9 cellular contexts compared by ENCODE assay signal in genomic region chr15:71294636-71295241, GRCh38.
DNase-seq lines count a peak whose midpoint lies in the region; ATAC-seq and TF ChIP-seq lines count a peak whose summit lies in the region.
"Had no signal": no experiment of that assay in that cellular context is flagged by ENCODE, and none has a peak within 500 bp of the region (broad histone marks: within the 10 kb centered on the region; RNA-seq: fewer than 3 reads in every experiment).

No MANE protein-coding gene starts in this region.

- H3K4me3 ChIP-seq in MG63 (no peak overlapping the region), esophagus muscularis mucosa (no peak overlapping the region)

- H3K27ac Mint-ChIP-seq in chondrocyte (ENCODE audit: unreplicated experiment) (peak overlapping the region; percentile 95), mesothelial cell of epicardium (peak overlapping the region; percentile 54)

- H3K36me3 ChIP-seq in MG63 (peaks cover 20% of the 10 kb centered on the region), esophagus muscularis mucosa (no peaks in the 10 kb centered on the region)

- TF ChIP-seq CTCF in chondrocyte (IDR thresholded peaks at IDR 0.05) (no peak), mesothelial cell of epicardium (IDR thresholded peaks at IDR 0.05; ENCODE audit: unreplicated experiment) (no peak), esophagus muscularis mucosa (IDR thresholded peaks at IDR 0.05) (no peak)

- no peak overlapping the region for H3K4me3 Mint-ChIP-seq in chondrocyte (ENCODE audit: unreplicated experiment)
- no peak overlapping the region for H3K4me3 Mint-ChIP-seq in mesothelial cell of epicardium

- peak overlapping the region in 1 of 4 donors; percentile 5 for H3K27ac ChIP-seq in esophagus muscularis mucosa (replicated peaks in 1 of 4)

- no peaks in the 10 kb centered on the region for H3K9me3 ChIP-seq in MG63
- H3K9me3 ChIP-seq in esophagus muscularis mucosa, result no peaks in the 10 kb centered on the region

- peaks cover 9 to 19% (median 14%) of the 10 kb centered on the region in 4 donors for H3K4me1 ChIP-seq in esophagus muscularis mucosa

- H3K36me3 Mint-ChIP-seq in chondrocyte (ENCODE audit: low read depth) (no peaks in the 10 kb centered on the region), mesothelial cell of epicardium (peaks cover 14% of the 10 kb centered on the region)

- DNase-seq in AG08396 (ENCODE audit: low spot score) (peak; percentile 20), MG63 (peak; percentile 70), chondrocyte (ENCODE audit: low spot score) (no peak), mesothelial cell of epicardium (ENCODE audit: low spot score in 2 of 2, unreplicated experiment in 2 of 2) (no peak), esophagus muscularis mucosa (ENCODE audit: extremely low spot score) (no peak), NCI-H2196 (lab: John Stamatoyannopoulos, UW; ENCODE audit: unreplicated experiment) (no peak)
- DNase-seq: activated T-cell treated with anti-CD3 and anti-CD28 coated beads for 4 hours had no signal

- H3K4me1 Mint-ChIP-seq in chondrocyte (ENCODE audit: low read depth) (peaks cover 61% of the 10 kb centered on the region), mesothelial cell of epicardium (peaks cover 36% of the 10 kb centered on the region)

- no peak for TF ChIP-seq POLR2A in esophagus muscularis mucosa (IDR thresholded peaks at IDR 0.05; ENCODE audit: low read depth)

- H3K9me3 Mint-ChIP-seq in chondrocyte (ENCODE audit: low read depth) (peaks cover 4% of the 10 kb centered on the region), mesothelial cell of epicardium (peaks cover 9% of the 10 kb centered on the region)

- H3K27me3 ChIP-seq in MG63 (no peaks in the 10 kb centered on the region), esophagus muscularis mucosa (no peaks in the 10 kb centered on the region)

- no peak for ATAC-seq in HG03442 (IDR thresholded peaks at IDR 0.05; ENCODE audit: unreplicated experiment)
- ATAC-seq in GM19023 (IDR thresholded peaks at IDR 0.05; ENCODE audit: unreplicated experiment), result no peak

- no peak for TF ChIP-seq EP300 in esophagus muscularis mucosa (IDR thresholded peaks at IDR 0.05)

- WGBS in esophagus muscularis mucosa, result 57% methylated on average over 9 of the region's 9 CpGs

- H3K27me3 Mint-ChIP-seq in chondrocyte (ENCODE audit: low read depth), result no peaks in the 10 kb centered on the region
- H3K27me3 Mint-ChIP-seq in mesothelial cell of epicardium (ENCODE audit: low read depth), result no peaks in the 10 kb centered on the region

- intact Hi-C loops in esophagus muscularis mucosa (cut with DNase I), result no loop called here

Comparison
In these comparisons a context has a peak if more than half of its experiments do, and no peak if none do; other contexts are left out.
1. DNase-seq: peak in AG08396 (single experiment) and MG63 (single experiment); none in chondrocyte (single experiment), mesothelial cell of epicardium (0 of 2), esophagus muscularis mucosa (single experiment) and NCI-H2196 (single experiment).